ENCODE assay signal across 9 cellular contexts in genomic region chr5:140806834-140807775, GRCh38. TPM values are rescaled to one million over a fixed set of nuclear protein-coding genes. Genes with fewer than 3 reads are reported as not detected.
DNase-seq lines count a peak whose midpoint lies in the region; ATAC-seq, FAIRE-seq and TF ChIP-seq lines count a peak whose summit lies in the region.
"Had no signal": no experiment of that assay in that cellular context is flagged by ENCODE, and none has a peak within 500 bp of the region (broad histone marks: within the 10 kb centered on the region; RNA-seq: fewer than 3 reads in every experiment).

Gene PCDHA4 (plus strand): TSS chr5:140807068.

- no peak for TF ChIP-seq EP300 in neural cell (conservative IDR thresholded peaks at IDR 0.05; ENCODE audit: poor library complexity, severe bottlenecking)

- DNase-seq in NCI-H2029 treated with DMSO at 0.1 percent for 48 hours (lab: John Stamatoyannopoulos, UW) (peak; percentile 25), endothelial cell of umbilical vein (ENCODE audit: low read depth, low spot score) (peak; percentile 12), T-cell (no peak), SIG-M5 (lab: John Stamatoyannopoulos, UW) (no peak), NCI-H2227 (lab: John Stamatoyannopoulos, UW; ENCODE audit: unreplicated experiment) (no peak)
- no peak for DNase-seq in activated T-helper 2 cell treated with anti-CD3 and anti-CD28 coated beads, Interferon-gamma antibody, Interleukin-2, Interleukin-4, amounts not matched to agents 10 μg/mL and 5 μg/mL and 100 μg/mL, durations not matched to agents 14 hours and 24 hours and 36 hours (ENCODE audit: low spot score)

- no peaks in the 10 kb centered on the region for H3K36me3 Mint-ChIP-seq in activated T-helper 2 cell treated with anti-CD3 and anti-CD28 coated beads, Interferon-gamma antibody, Interleukin-2, Interleukin-4, amounts not matched to agents 10 μg/mL and 5 μg/mL and 100 μg/mL, durations not matched to agents 14 hours and 24 hours and 36 hours (ENCODE audit: low read depth)
- H3K36me3 Mint-ChIP-seq in T-cell, result no peaks in the 10 kb centered on the region

- TF ChIP-seq POLR2A in endothelial cell of umbilical vein (IDR thresholded peaks at IDR 0.05; ENCODE audit: low read depth, low read length), result no peak

- no peak for FAIRE-seq in endothelial cell of umbilical vein (lab: Jason Lieb, UNC)

- no peak for ATAC-seq in T-cell (replicated peaks in 1 of 4)

- peaks cover 2% of the 10 kb centered on the region for H3F3A ChIP-seq in neural cell (ENCODE audit: insufficient read depth, low read length, poor library complexity, severe bottlenecking)

- H4K20me1 ChIP-seq in endothelial cell of umbilical vein (replicated peaks; ENCODE audit: control insufficient read depth, extremely low read depth, insufficient read depth, low read length) (no peaks in the 10 kb centered on the region), neural cell (ENCODE audit: insufficient read depth) (no peaks in the 10 kb centered on the region)

- H3K4me3 Mint-ChIP-seq in activated T-helper 2 cell treated with anti-CD3 and anti-CD28 coated beads, Interferon-gamma antibody, Interleukin-2, Interleukin-4, amounts not matched to agents 10 μg/mL and 5 μg/mL and 100 μg/mL, durations not matched to agents 14 hours and 24 hours and 36 hours (ENCODE audit: low read depth), result no peak within 1 kb of the TSS
- peak within 1 kb of the TSS in 1 of 3 donors; percentile 7 for H3K4me3 Mint-ChIP-seq in T-cell

- dilution Hi-C loops in endothelial cell of umbilical vein (cut with MboI; ENCODE audit: extremely low pct_ligation_motif_present, low sequenced_read_pairs), result no loop called here

- H3K27ac ChIP-seq in endothelial cell of umbilical vein (ENCODE audit: insufficient read depth, low read depth, low read length) (no peak within 1 kb of the TSS), neural cell (ENCODE audit: low read length) (peak within 1 kb of the TSS; percentile 99)

- H3K9ac ChIP-seq in ES-I3 (ENCODE audit: low read depth, low read length) (peak within 1 kb of the TSS; percentile 67), endothelial cell of umbilical vein (replicated peaks; ENCODE audit: extremely low read depth, insufficient read depth, low read length) (no peak within 1 kb of the TSS), neural cell (ENCODE audit: low read length) (peak within 1 kb of the TSS; percentile 98)

- no peaks in the 10 kb centered on the region for H3K4me1 Mint-ChIP-seq in activated T-helper 2 cell treated with anti-CD3 and anti-CD28 coated beads, Interferon-gamma antibody, Interleukin-2, Interleukin-4, amounts not matched to agents 10 μg/mL and 5 μg/mL and 100 μg/mL, durations not matched to agents 14 hours and 24 hours and 36 hours (ENCODE audit: low read depth)
- no peaks in the 10 kb centered on the region for H3K4me1 Mint-ChIP-seq in T-cell

- H3K4me2 ChIP-seq in endothelial cell of umbilical vein (ENCODE audit: insufficient read depth, low read length), result no peak within 1 kb of the TSS
- peak within 1 kb of the TSS; percentile 74 for H3K4me2 ChIP-seq in neural cell (ENCODE audit: low read length)

- intact Hi-C loops in endothelial cell of umbilical vein (cut with micrococcal nuclease), result no loop called here
- intact Hi-C loops in activated T-helper 2 cell treated with anti-CD3 and anti-CD28 coated beads, Interferon-gamma antibody, Interleukin-2, Interleukin-4, amounts not matched to agents 10 μg/mL and 5 μg/mL and 100 μg/mL, durations not matched to agents 14 hours and 24 hours and 36 hours (cut with micrococcal nuclease), result no loop called here

- no peaks in the 10 kb centered on the region for H3K27me3 ChIP-seq in endothelial cell of umbilical vein (ENCODE audit: control insufficient read depth in 2 of 2, insufficient read depth in 2 of 2, low read length in 2 of 2)
- H3K27me3 ChIP-seq in neural cell (ENCODE audit: insufficient read depth, low read depth, low read length), result no peaks in the 10 kb centered on the region

- peaks cover 35% of the 10 kb centered on the region for H3K9me3 Mint-ChIP-seq in activated T-helper 2 cell treated with anti-CD3 and anti-CD28 coated beads, Interferon-gamma antibody, Interleukin-2, Interleukin-4, amounts not matched to agents 10 μg/mL and 5 μg/mL and 100 μg/mL, durations not matched to agents 14 hours and 24 hours and 36 hours
- H3K9me3 Mint-ChIP-seq in T-cell, result peaks cover 9 to 40% (median 21%) of the 10 kb centered on the region in 3 donors

- CTCF ChIA-PET in endothelial cell of umbilical vein (lab: Charles Lee), result interaction anchor here (1.1 to 2.0 kb wide), 4 partner anchors 19 to 242 kb away, joined by 3 to 4 read pairs (median 3); no protein-coding TSS in a partner anchor
- CTCF ChIA-PET in T-cell (lab: Charles Lee), result no interaction called here

- TF ChIP-seq CTCF in endothelial cell of umbilical vein (IDR thresholded peaks at IDR 0.05; ENCODE audit: extremely low read depth in 1 of 2, insufficient read depth in 1 of 2, low read depth in 1 of 2, low read length in 2 of 2) (peak; percentile 43 to 53), neural cell (IDR thresholded peaks at IDR 0.05; ENCODE audit: poor library complexity, severe bottlenecking) (peak; percentile 88)

- H2AFZ ChIP-seq in endothelial cell of umbilical vein (ENCODE audit: low read depth, low read length), result no peak within 1 kb of the TSS
- H2AFZ ChIP-seq in neural cell (ENCODE audit: low read depth, low read length), result peak within 1 kb of the TSS; percentile 62

- BruUV-seq in endothelial cell of umbilical vein (replicated peaks; lab: Mats Ljungman, UMichigan), result no TSS peak

- no peaks in the 10 kb centered on the region for H3K9me2 ChIP-seq in neural cell (ENCODE audit: insufficient read depth, low read length)

- H3K79me2 ChIP-seq in endothelial cell of umbilical vein (ENCODE audit: control insufficient read depth, insufficient read depth, low read length), result no peaks in the 10 kb centered on the region
- H3K79me2 ChIP-seq in neural cell (replicated peaks; ENCODE audit: insufficient read depth, low read length), result peaks cover 51% of the 10 kb centered on the region

- no peaks in the 10 kb centered on the region for H3K4me1 ChIP-seq in ES-I3 (ENCODE audit: insufficient read depth, low read length)
- no peaks in the 10 kb centered on the region for H3K4me1 ChIP-seq in endothelial cell of umbilical vein (ENCODE audit: control insufficient read depth, extremely low read depth, insufficient read depth, low read length)

- H3K4me3 ChIP-seq in endothelial cell of umbilical vein (replicated peaks in 1 of 3; ENCODE audit: insufficient read depth in 1 of 3, low read depth in 1 of 3, low read length in 3 of 3) (no peak within 1 kb of the TSS), neural cell (ENCODE audit: low read length) (peak within 1 kb of the TSS; percentile 72)

- peak; percentile 90 for TF ChIP-seq RAD21 in neural cell (conservative IDR thresholded peaks at IDR 0.05)

- H3K9me1 ChIP-seq in endothelial cell of umbilical vein (replicated peaks; ENCODE audit: control insufficient read depth, extremely low read depth, insufficient read depth, low read length), result no peaks in the 10 kb centered on the region

- H3K9me3 ChIP-seq in ES-I3 (ENCODE audit: control insufficient read depth, insufficient read depth, low read length) (0 out of 2 replicates have a peak, but pooled peaks cover under 1% of the 10 kb centered on the region), endothelial cell of umbilical vein (replicated peaks; ENCODE audit: control insufficient read depth, insufficient read depth, low read length) (no peaks in the 10 kb centered on the region), neural cell (ENCODE audit: low read length) (peaks cover 28% of the 10 kb centered on the region)

- H3K27ac Mint-ChIP-seq in activated T-helper 2 cell treated with anti-CD3 and anti-CD28 coated beads, Interferon-gamma antibody, Interleukin-2, Interleukin-4, amounts not matched to agents 10 μg/mL and 5 μg/mL and 100 μg/mL, durations not matched to agents 14 hours and 24 hours and 36 hours, result no peak within 1 kb of the TSS
- no peak within 1 kb of the TSS for H3K27ac Mint-ChIP-seq in T-cell

- H3K36me3 ChIP-seq in ES-I3 (ENCODE audit: insufficient read depth, low read length), result no peaks in the 10 kb centered on the region
- H3K36me3 ChIP-seq in endothelial cell of umbilical vein (ENCODE audit: control insufficient read depth in 2 of 2, extremely low read depth in 1 of 2, insufficient read depth in 2 of 2, low read length in 2 of 2), result no peaks in the 10 kb centered on the region
- H3K36me3 ChIP-seq in neural cell (ENCODE audit: insufficient read depth, low read length), result peaks cover 26% of the 10 kb centered on the region

- POLR2A ChIA-PET in endothelial cell of umbilical vein (lab: Charles Lee) (no interaction called here), T-cell (lab: Charles Lee) (no interaction called here)

- no peaks in the 10 kb centered on the region for H3K27me3 Mint-ChIP-seq in activated T-helper 2 cell treated with anti-CD3 and anti-CD28 coated beads, Interferon-gamma antibody, Interleukin-2, Interleukin-4, amounts not matched to agents 10 μg/mL and 5 μg/mL and 100 μg/mL, durations not matched to agents 14 hours and 24 hours and 36 hours (ENCODE audit: low read depth)
- peaks cover 21 to 23% of the 10 kb centered on the region in 2 donors for H3K27me3 Mint-ChIP-seq in T-cell

TF ChIP-seq in endothelial cell of umbilical vein, 7 proteins besides CTCF, POLR2A, EP300 and RAD21 (continues in another document):
- no peak for TF ChIP-seq JUN (IDR thresholded peaks at IDR 0.05; ENCODE audit: borderline replicate concordance, insufficient read depth, insufficient read length, low read depth)
- no peak for TF ChIP-seq POLR2AphosphoS5 (IDR thresholded peaks at IDR 0.05; ENCODE audit: insufficient read depth, low read depth, low read length)
- no peak for TF ChIP-seq MYC (IDR thresholded peaks at IDR 0.05; ENCODE audit: low read depth, low read length)

TF ChIP-seq in neural cell, 6 proteins besides CTCF, POLR2A, EP300 and RAD21 (continues in another document):
- peak; percentile 84 for TF ChIP-seq SMC3 (conservative IDR thresholded peaks at IDR 0.05; ENCODE audit: poor library complexity)
- TF ChIP-seq TAF1 (IDR thresholded peaks at IDR 0.05; ENCODE audit: low read depth), result peak; percentile 90
- TF ChIP-seq POLR2AphosphoS5 (IDR thresholded peaks at IDR 0.05), result peak; percentile 82
- no peak for TF ChIP-seq EZH2 (IDR thresholded peaks at IDR 0.05; ENCODE audit: borderline replicate concordance, insufficient read depth, low read length, poor library complexity, severe bottlenecking)

RNA-seq across cellular contexts. Expression of gene PCDHA4, which starts in this region (rescaled TPM):
- total RNA-seq in endothelial cell of umbilical vein, result 0.04 and 0.14 TPM in 2 replicates
- polyA plus RNA-seq in endothelial cell of umbilical vein, result 0.14 and 0.26 TPM in 2 replicates
- polyA plus RNA-seq in endothelial cell of umbilical vein (2011; cell fraction: cytosol; rRNA removed), result 0.05 and 0.07 TPM in 2 replicates
- 0.07 TPM in 2 replicates for polyA plus RNA-seq in endothelial cell of umbilical vein (2011; cell fraction: nucleus; rRNA removed)
- polyA plus RNA-seq in endothelial cell of umbilical vein (2012), result 0.13 and 0.16 TPM in 2 replicates
- 0.22 and 0.28 TPM in 2 replicates for polyA minus RNA-seq in endothelial cell of umbilical vein
- polyA minus RNA-seq in endothelial cell of umbilical vein (2011; cell fraction: cytosol; rRNA and poly(A)+ RNA removed), result not detected
- 0.38 and 0.77 TPM in 2 replicates for polyA minus RNA-seq in endothelial cell of umbilical vein (2011; cell fraction: nucleus; rRNA and poly(A)+ RNA removed)
- 43.6 and 47.6 TPM in 2 replicates for polyA plus RNA-seq in neural cell
- polyA minus RNA-seq in neural cell, result 130 and 144 TPM in 2 replicates
- total RNA-seq in activated T-helper 2 cell treated with anti-CD3 and anti-CD28 coated beads, Interferon-gamma antibody, Interleukin-2, Interleukin-4, amounts not matched to agents 10 μg/mL and 5 μg/mL and 100 μg/mL, durations not matched to agents 14 hours and 24 hours and 36 hours, result not detected in 2 replicates
- not detected for total RNA-seq in T-cell
- total RNA-seq: T-helper 1 cell treated with Interleukin-12 subunit alpha and Interleukin-12 subunit beta and Interleukin-4 antibody, amounts not matched to agents 30 ng/mL and 1 ng/mL, for 36 hours had no signal

Comparison
In these comparisons a context has a peak if more than half of its experiments do, and no peak if none do; other contexts are left out.
1. RNA of gene PCDHA4 (polyA plus RNA-seq): 43.6 to 47.6 TPM in neural cell; 0.05 to 0.26 TPM in endothelial cell of umbilical vein; every median in the first group is over 10 times any median in the second.
2. Peak in DNase-seq in endothelial cell of umbilical vein; RNA of the gene not detected or under 1 TPM.